20 cellular contexts compared by ENCODE assay signal in genomic region chr12:2160043-2160442, GRCh38.
DNase-seq lines count a peak whose midpoint lies in the region; ATAC-seq and TF ChIP-seq lines count a peak whose summit lies in the region.
"Had no signal": no experiment of that assay in that cellular context is flagged by ENCODE, and none has a peak within 500 bp of the region (broad histone marks: within the 10 kb centered on the region; RNA-seq: fewer than 3 reads in every experiment).

No MANE protein-coding gene starts in this region.

- H3K36me3 Mint-ChIP-seq in MCF 10A (ENCODE audit: insufficient read depth, unreplicated experiment) (no peaks in the 10 kb centered on the region), type B pancreatic cell (peaks cover 14% of the 10 kb centered on the region)
- H3K36me3 Mint-ChIP-seq: neural progenitor cell; stimulated activated effector memory CD8-positive, alpha-beta T cell treated with anti-CD3 and anti-CD28 coated beads, Interleukin-12 subunit alpha, Interleukin-12 subunit beta, amount 100 ng/mL, for 72 hours had no signal

- H3K27me3 Mint-ChIP-seq in MCF 10A (ENCODE audit: insufficient read depth, unreplicated experiment) (no peaks in the 10 kb centered on the region), type B pancreatic cell (peaks cover 7% of the 10 kb centered on the region)

- H3K36me3 ChIP-seq in mammary epithelial cell (ENCODE audit: insufficient read depth, low read length): no peaks in the 10 kb centered on the region
- H3K36me3 ChIP-seq: neural progenitor cell had no signal

- ATAC-seq in GM19455 (IDR thresholded peaks at IDR 0.05; ENCODE audit: unreplicated experiment) (no peak), HG03378 (IDR thresholded peaks at IDR 0.05; ENCODE audit: unreplicated experiment) (no peak)
- ATAC-seq: activated CD4-positive, CD25-positive, alpha-beta regulatory T cell treated with anti-CD3 and anti-CD28 coated beads, Interleukin-2, amount 50 U/mL, for 24 hours; effector memory CD8-positive, alpha-beta T cell; stimulated activated effector memory CD8-positive, alpha-beta T cell treated with anti-CD3 and anti-CD28 coated beads, Interleukin-12 subunit alpha, Interleukin-12 subunit beta, amount 100 ng/mL, for 72 hours had no signal

- no peak overlapping the region for H3K27ac ChIP-seq in mammary epithelial cell (ENCODE audit: insufficient read depth, low read depth, low read length)
- H3K27ac ChIP-seq: neural progenitor cell, PC-9 had no signal

- intact Hi-C loops in MCF 10A (cut with micrococcal nuclease) (no loop called here), mammary epithelial cell (cut with micrococcal nuclease) (no loop called here)

- dilution Hi-C loops in mammary epithelial cell (cut with HindIII; ENCODE audit: low sequenced_read_pairs): no loop called here

- CTCF ChIA-PET in MCF 10A (lab: Yijun Ruan, JAX): no interaction called here
- CTCF ChIA-PET in mammary epithelial cell (lab: Charles Lee; ENCODE audit: low non-redundant PET): no interaction called here

- POLR2A ChIA-PET in MCF 10A (lab: Yijun Ruan, JAX): no interaction called here

- H3K4me3 Mint-ChIP-seq in MCF 10A (ENCODE audit: unreplicated experiment): no peak overlapping the region
- no peak overlapping the region for H3K4me3 Mint-ChIP-seq in type B pancreatic cell
- H3K4me3 Mint-ChIP-seq: effector memory CD8-positive, alpha-beta T cell; IgD-negative memory B cell; neural progenitor cell; stimulated activated effector memory CD8-positive, alpha-beta T cell treated with anti-CD3 and anti-CD28 coated beads, Interleukin-12 subunit alpha, Interleukin-12 subunit beta, amount 100 ng/mL, for 72 hours had no signal

- no peak overlapping the region for H3K9ac ChIP-seq in mammary epithelial cell (ENCODE audit: insufficient read depth, low read length)
- H3K9ac ChIP-seq: neural progenitor cell had no signal

- H3K4me1 ChIP-seq in mammary epithelial cell (ENCODE audit: insufficient read depth, low read length): no peaks in the 10 kb centered on the region

- no peak overlapping the region for H3K4me2 ChIP-seq in mammary epithelial cell (ENCODE audit: insufficient read depth, low read depth, low read length)
- H3K4me2 ChIP-seq: neural progenitor cell, PC-9 had no signal

- TF ChIP-seq CTCF in MCF 10A (IDR thresholded peaks at IDR 0.05; ENCODE audit: unreplicated experiment) (no peak), mammary epithelial cell (conservative IDR thresholded peaks at IDR 0.05 in 1 of 2, IDR thresholded peaks at IDR 0.05 in 1 of 2; ENCODE audit: extremely low read depth in 1 of 2, insufficient read depth in 1 of 2, low read depth in 1 of 2, low read length in 2 of 2) (no peak), foreskin fibroblast (IDR thresholded peaks at IDR 0.05; ENCODE audit: low read depth, low read length) (no peak), type B pancreatic cell (conservative IDR thresholded peaks at IDR 0.05) (no peak)

- no peaks in the 10 kb centered on the region for H4K20me1 ChIP-seq in mammary epithelial cell (ENCODE audit: insufficient read depth, low read length)

- in situ Hi-C loops in mammary epithelial cell (cut with MboI; ENCODE audit: low sequenced_read_pairs in 2 of 2): no loop called here

- whole genome bisulfite sequencing in mammary epithelial cell (ENCODE audit: low coverage, missing lambda C conversion rate): 80% methylated on average over 7 of the region's 7 CpGs

- no peaks in the 10 kb centered on the region for H3K9me3 ChIP-seq in mammary epithelial cell (replicated peaks; ENCODE audit: insufficient read depth, low read length)

- H3K79me2 ChIP-seq in mammary epithelial cell (ENCODE audit: insufficient read depth, low read length): no peaks in the 10 kb centered on the region

- BruUV-seq in MCF 10A (replicated peaks; lab: Mats Ljungman, UMichigan) (no TSS peak), mammary epithelial cell (replicated peaks; lab: Mats Ljungman, UMichigan) (no TSS peak)

- H3K27ac Mint-ChIP-seq in MCF 10A (ENCODE audit: low read depth, unreplicated experiment): peak overlapping the region; percentile 9
- H3K27ac Mint-ChIP-seq in type B pancreatic cell: peak overlapping the region; percentile 22
- H3K27ac Mint-ChIP-seq: effector memory CD8-positive, alpha-beta T cell; neural progenitor cell; stimulated activated effector memory CD8-positive, alpha-beta T cell treated with anti-CD3 and anti-CD28 coated beads, Interleukin-12 subunit alpha, Interleukin-12 subunit beta, amount 100 ng/mL, for 72 hours had no signal

- H2AFZ ChIP-seq in mammary epithelial cell (ENCODE audit: low read depth, low read length): no peak overlapping the region
- H2AFZ ChIP-seq: neural progenitor cell, PC-9 had no signal

- no peaks in the 10 kb centered on the region for H3K27me3 ChIP-seq in mammary epithelial cell (ENCODE audit: insufficient read depth, low read length)
- H3K27me3 ChIP-seq: neural progenitor cell had no signal

- no peaks in the 10 kb centered on the region for H3K9me3 Mint-ChIP-seq in MCF 10A (ENCODE audit: unreplicated experiment)
- H3K9me3 Mint-ChIP-seq in type B pancreatic cell: no peaks in the 10 kb centered on the region
- H3K9me3 Mint-ChIP-seq: effector memory CD8-positive, alpha-beta T cell; neural progenitor cell; stimulated activated effector memory CD8-positive, alpha-beta T cell treated with anti-CD3 and anti-CD28 coated beads, Interleukin-12 subunit alpha, Interleukin-12 subunit beta, amount 100 ng/mL, for 72 hours had no signal

- DNase-seq in MCF 10A (ENCODE audit: unreplicated experiment) (no peak), mammary epithelial cell (no peak), NCI-H748 treated with DMSO at 0.1 percent for 48 hours (lab: John Stamatoyannopoulos, UW) (peak; percentile 88), foreskin fibroblast (peak; percentile 21 to 49), type B pancreatic cell (ENCODE audit: extremely low spot score, unreplicated experiment) (no peak), NOMO-1 treated with dmso at 0.1 percent for 144 hours (lab: John Stamatoyannopoulos, UW; ENCODE audit: unreplicated experiment) (no peak)
- DNase-seq: amygdala; DMS79; effector memory CD8-positive, alpha-beta T cell; GOT3; hippocampal formation; NCI-H1930; PC-9; stimulated activated CD4-positive, alpha-beta T cell treated with anti-CD3 and anti-CD28 coated beads, Interleukin-15, amount 100 ng/mL, for 24 hours had no signal

- H3K4me3 ChIP-seq in mammary epithelial cell (replicated peaks in 1 of 3; ENCODE audit: insufficient read depth in 1 of 3, low read depth in 2 of 3, low read length in 3 of 3) (no peak overlapping the region), foreskin fibroblast (ENCODE audit: low read depth in 1 of 2, low read length in 2 of 2) (no peak overlapping the region)
- H3K4me3 ChIP-seq: neural progenitor cell, PC-9 had no signal

- H3K4me1 Mint-ChIP-seq in MCF 10A (ENCODE audit: insufficient read depth, unreplicated experiment): no peaks in the 10 kb centered on the region
- peaks cover 6% of the 10 kb centered on the region for H3K4me1 Mint-ChIP-seq in type B pancreatic cell (ENCODE audit: unreplicated experiment)
- H3K4me1 Mint-ChIP-seq: IgD-negative memory B cell; stimulated activated effector memory CD8-positive, alpha-beta T cell treated with anti-CD3 and anti-CD28 coated beads, Interleukin-12 subunit alpha, Interleukin-12 subunit beta, amount 100 ng/mL, for 72 hours had no signal

Comparison
In these comparisons a context has a peak if more than half of its experiments do, and no peak if none do; other contexts are left out.
1. DNase-seq: peak in NCI-H748 treated with DMSO at 0.1 percent for 48 hours (single experiment) and foreskin fibroblast (2 of 2); none in MCF 10A (single experiment), mammary epithelial cell (single experiment), type B pancreatic cell (single experiment) and NOMO-1 treated with dmso at 0.1 percent for 144 hours (single experiment).